1 cellular context compared by ENCODE assay signal in the genomic region with DNA sequence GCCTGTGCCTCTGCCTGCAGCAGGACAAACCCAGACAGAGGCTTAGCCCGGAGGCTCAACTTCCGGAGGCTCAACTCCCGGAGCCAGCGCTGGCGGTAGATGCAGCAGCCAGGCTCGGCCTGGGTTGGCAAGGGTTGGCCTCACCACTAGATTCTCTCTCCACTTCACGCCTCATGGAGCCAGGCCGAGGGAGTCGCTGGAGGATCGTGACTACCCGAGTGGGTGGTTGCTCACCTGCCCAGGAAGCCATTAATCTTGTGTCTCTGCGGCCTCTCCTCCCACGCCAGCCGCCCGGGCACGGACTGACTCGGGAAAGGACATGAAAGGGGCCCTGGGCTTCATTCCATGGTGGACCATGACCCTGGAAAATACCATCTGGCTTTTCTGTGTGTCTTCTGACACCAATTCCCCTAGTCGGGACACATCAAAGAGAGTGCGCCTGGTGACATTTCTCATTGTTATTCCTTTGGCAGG.
TF ChIP-seq lines count a peak whose summit lies in the region.

No MANE protein-coding gene starts in this region.

TF ChIP-seq in H1, 55 proteins besides CTCF, POLR2A, EP300 and RAD21:
- no peak for TF ChIP-seq RBBP5 (IDR thresholded peaks at IDR 0.05; ENCODE audit: borderline replicate concordance, low read depth, low read length)
- no peak for TF ChIP-seq BCL11A (IDR thresholded peaks at IDR 0.05; ENCODE audit: low read depth in 2 of 2, low read length in 2 of 2)
